26 cellular contexts compared by ENCODE assay signal in genomic region chr6:143288923-143289322, GRCh38.
DNase-seq lines count a peak whose midpoint lies in the region; ATAC-seq and TF ChIP-seq lines count a peak whose summit lies in the region.
"Had no signal": no experiment of that assay in that cellular context is flagged by ENCODE, and none has a peak within 500 bp of the region (broad histone marks: within the 10 kb centered on the region; RNA-seq: fewer than 3 reads in every experiment).

No MANE protein-coding gene starts in this region.

- H3K4me3 Mint-ChIP-seq in H9 (peak overlapping the region in 1 of 2 experiments; percentile 8; a peak in 1 of 5 replicates), neural progenitor cell (no peak overlapping the region)
- H3K4me3 Mint-ChIP-seq: CD4-positive, alpha-beta memory T cell had no signal

- no peak overlapping the region for H3K23ac ChIP-seq in H9 (ENCODE audit: insufficient read length, low read depth, low read length)

- H4K5ac ChIP-seq in H9 (ENCODE audit: insufficient read length, low read depth, low read length): no peak overlapping the region

- H3K9me3 ChIP-seq in H9 (ENCODE audit: control insufficient read depth, low read depth, low read length) (no peaks in the 10 kb centered on the region), NT2/D1 (ENCODE audit: insufficient read depth, low read length) (no peaks in the 10 kb centered on the region), neural progenitor cell (ENCODE audit: low read depth) (no peaks in the 10 kb centered on the region)
- H3K9me3 ChIP-seq: A549, SJCRH30 had no signal

- H3K27ac ChIP-seq in H9 (ENCODE audit: insufficient read length, low read depth, low read length) (peak overlapping the region; percentile 92), neural progenitor cell (peak overlapping the region; percentile 46)
- H3K27ac ChIP-seq: A549, HL-60, SJCRH30 had no signal

- peak overlapping the region; percentile 85 to 99 (median 97); a peak in 6 of 7 replicates for H3K27ac Mint-ChIP-seq in H9
- H3K27ac Mint-ChIP-seq in neural progenitor cell: no peak overlapping the region

- H3K79me2 ChIP-seq in H9 (ENCODE audit: insufficient read depth, low read length) (no peaks in the 10 kb centered on the region), neural progenitor cell (ENCODE audit: low read depth) (no peaks in the 10 kb centered on the region)

- no peak for TF ChIP-seq CTCF in H9 (conservative IDR thresholded peaks at IDR 0.05)
- no peak for TF ChIP-seq CTCF in neural progenitor cell (IDR thresholded peaks at IDR 0.05)

- H3K9ac ChIP-seq in H9 (ENCODE audit: extremely low read depth, insufficient read length, low read length): no peak overlapping the region
- no peak overlapping the region for H3K9ac ChIP-seq in NT2/D1 (ENCODE audit: insufficient read length, low read depth)
- no peak overlapping the region for H3K9ac ChIP-seq in neural progenitor cell

- no peak overlapping the region for H4K8ac ChIP-seq in H9 (replicated peaks; ENCODE audit: insufficient read length, low read depth, low read length)

- no peak overlapping the region for H3K18ac ChIP-seq in H9 (ENCODE audit: insufficient read length, low read depth, low read length)

- H3K4me1 ChIP-seq in H9 (ENCODE audit: insufficient read depth, low read length) (peaks cover 6% of the 10 kb centered on the region; the same call in 1 of the 2 replicates), NT2/D1 (ENCODE audit: insufficient read depth, insufficient read length) (no peaks in the 10 kb centered on the region), neural progenitor cell (peaks cover 7% of the 10 kb centered on the region)
- H3K4me1 ChIP-seq: A549, SJCRH30 had no signal

- H3K4me1 Mint-ChIP-seq in H9: peaks cover 43 to 46% of the 10 kb centered on the region in 2 experiments
- H3K4me1 Mint-ChIP-seq in neural progenitor cell: no peaks in the 10 kb centered on the region
- H3K4me1 Mint-ChIP-seq: CD4-positive, alpha-beta memory T cell had no signal

- H3K79me1 ChIP-seq in H9 (ENCODE audit: insufficient read depth, low read depth, low read length, poor library complexity, severe bottlenecking): no peaks in the 10 kb centered on the region

- H3K4ac ChIP-seq in H9 (ENCODE audit: low read depth, low read length): no peak overlapping the region

- H4K20me1 ChIP-seq in H9 (ENCODE audit: control insufficient read depth, insufficient read depth, insufficient read length) (no peaks in the 10 kb centered on the region), neural progenitor cell (ENCODE audit: low read depth) (no peaks in the 10 kb centered on the region)

- ATAC-seq in HG02610 (IDR thresholded peaks at IDR 0.05; ENCODE audit: unreplicated experiment): no peak
- ATAC-seq: A549, K562, PC-3, SK-N-SH treated with all-trans-retinoic acid at 6 μM for 48 hours had no signal

- no peaks in the 10 kb centered on the region for H3K9me3 Mint-ChIP-seq in H9
- no peaks in the 10 kb centered on the region for H3K9me3 Mint-ChIP-seq in neural progenitor cell
- H3K9me3 Mint-ChIP-seq: CD4-positive, alpha-beta memory T cell had no signal

- no peak overlapping the region for H2AK5ac ChIP-seq in H9 (ENCODE audit: insufficient read length, low read length)

- H4K91ac ChIP-seq in H9 (ENCODE audit: insufficient read length, low read depth, low read length): no peak overlapping the region

- no peak overlapping the region for H3K56ac ChIP-seq in H9 (ENCODE audit: insufficient read length, low read depth, low read length)

- H2BK15ac ChIP-seq in H9 (ENCODE audit: low read depth, low read length): no peak overlapping the region

- H3K36me3 ChIP-seq in NT2/D1 (ENCODE audit: insufficient read depth, insufficient read length, low read length): no peaks in the 10 kb centered on the region
- no peaks in the 10 kb centered on the region for H3K36me3 ChIP-seq in neural progenitor cell
- H3K36me3 ChIP-seq: SJCRH30 had no signal

- H2BK120ac ChIP-seq in H9 (ENCODE audit: low read depth, low read length, poor library complexity, severe bottlenecking): peak overlapping the region; percentile 11

- no peak overlapping the region for H2BK5ac ChIP-seq in H9 (ENCODE audit: insufficient read length, low read length)

- no peak for DNase-seq in H9
- DNase-seq in NT2/D1 (ENCODE audit: low read depth, low spot score): peak; percentile 78
- peak; percentile 81 for DNase-seq in iPS DF 4.7 (ENCODE audit: extremely low read depth, low spot score)
- no peak for DNase-seq in neural progenitor cell (ENCODE audit: low spot score)
- DNase-seq in NCI-H524 (lab: John Stamatoyannopoulos, UW): no peak
- no peak for DNase-seq in NCI-H1436 treated with DMSO at 0.1 percent for 48 hours (lab: John Stamatoyannopoulos, UW)
- DNase-seq: C1 segment of cervical spinal cord; CD4-positive, alpha-beta memory T cell; COR-L47; DMS79; EL; GF-D8; HCEC 1CT; Kasumi-1; NCI-H1092 treated with DMSO at 0.1 percent for 48 hours; NCI-H1436; NCI-H187 treated with DMSO at 0.1 percent for 48 hours; NCI-H524 treated with DMSO at 0.1 percent for 48 hours; NCI-H774; PC-3; SJCRH30 had no signal

- H3F3A ChIP-seq in neural progenitor cell (ENCODE audit: low read depth): peaks cover 5% of the 10 kb centered on the region

- H3K36me3 Mint-ChIP-seq in H9 (ENCODE audit: insufficient read depth in 1 of 3, low read depth in 3 of 3) (peaks cover 6 to 11% (median 8%) of the 10 kb centered on the region in 3 experiments; a peak in 6 of 7 replicates), neural progenitor cell (peaks cover 2% of the 10 kb centered on the region)

- H3K4me2 ChIP-seq in H9 (ENCODE audit: insufficient read depth, insufficient read length, low read length) (no peak overlapping the region), neural progenitor cell (no peak overlapping the region)
- H3K4me2 ChIP-seq: A549 had no signal

- H3K27me3 ChIP-seq in H9 (ENCODE audit: insufficient read depth, low read length) (no peaks in the 10 kb centered on the region), NT2/D1 (ENCODE audit: insufficient read depth, insufficient read length) (no peaks in the 10 kb centered on the region), neural progenitor cell (no peaks in the 10 kb centered on the region)
- H3K27me3 ChIP-seq: SJCRH30 had no signal

- no peak overlapping the region for H2BK20ac ChIP-seq in H9 (ENCODE audit: low read depth, low read length, poor library complexity, severe bottlenecking)

- no peak overlapping the region for H2AFZ ChIP-seq in H9 (ENCODE audit: low read length)
- H2AFZ ChIP-seq in neural progenitor cell (replicated peaks): no peak overlapping the region

- no peaks in the 10 kb centered on the region for H3K23me2 ChIP-seq in H9 (ENCODE audit: insufficient read length, low read depth, low read length, poor library complexity, severe bottlenecking)

- WGBS in H9 (ENCODE audit: extremely low coverage, insufficient read length, low lambda C conversion rate): no CpG with 5 or more reads among the region's 1 CpG

- no peak overlapping the region for H3K14ac ChIP-seq in H9 (ENCODE audit: insufficient read depth, low read length)

- no peak overlapping the region for H2BK12ac ChIP-seq in H9 (ENCODE audit: insufficient read length, low read depth, low read length)

- no peak overlapping the region for H3T11ph ChIP-seq in H9 (ENCODE audit: low read length)

- H3K27me3 Mint-ChIP-seq in H9 (ENCODE audit: low read depth): no peaks in the 10 kb centered on the region
- no peaks in the 10 kb centered on the region for H3K27me3 Mint-ChIP-seq in neural progenitor cell (ENCODE audit: insufficient read depth, low read depth)
- H3K27me3 Mint-ChIP-seq: CD4-positive, alpha-beta memory T cell had no signal

- H3K4me3 ChIP-seq in NT2/D1 (ENCODE audit: insufficient read length, low read depth): no peak overlapping the region
- no peak overlapping the region for H3K4me3 ChIP-seq in neural progenitor cell
- H3K4me3 ChIP-seq: A549, K562, SJCRH30 had no signal

Comparison
In these comparisons a context has a peak if more than half of its experiments do, and no peak if none do; other contexts are left out.
1. DNase-seq: peak in NT2/D1 (single experiment) and iPS DF 4.7 (single experiment); none in H9 (single experiment), neural progenitor cell (single experiment), NCI-H524 (0 of 2) and NCI-H1436 treated with DMSO at 0.1 percent for 48 hours (single experiment).